Comparison of ENCODE assay signal across 1 cellular context in genomic region chr5:14447958-14448881, GRCh38.
TF ChIP-seq lines count a peak whose summit lies in the region.

No MANE protein-coding gene starts in this region.

TF ChIP-seq in GM12878, 131 proteins besides CTCF, POLR2A, EP300 and RAD21 (continued from another document):
- TF ChIP-seq ZNF592 (IDR thresholded peaks at IDR 0.05): no peak
- no peak for TF ChIP-seq HDAC6 (IDR thresholded peaks at IDR 0.05; ENCODE audit: unreplicated experiment)
- TF ChIP-seq IRF5 (IDR thresholded peaks at IDR 0.05; ENCODE audit: borderline replicate concordance): no peak
- no peak for TF ChIP-seq ZNF384 (IDR thresholded peaks at IDR 0.05; ENCODE audit: borderline replicate concordance, low read depth, low read length)
